In genomic region chr20:15091417-15092017, GRCh38 we compare ENCODE assay signal across 20 cellular contexts.
"Had no signal": no experiment of that assay in that cellular context is flagged by ENCODE, and none has a peak within 500 bp of the region (broad histone marks: within the 10 kb centered on the region; RNA-seq: fewer than 3 reads in every experiment).

No MANE protein-coding gene starts in this region.

- H3K4me2 ChIP-seq: hepatocyte had no signal

- H3K27ac ChIP-seq: epithelial cell of prostate, esophagus muscularis mucosa, hepatocyte, spleen, tibial artery, upper lobe of left lung, uterus had no signal

- DNase-seq: effector memory CD8-positive, alpha-beta T cell; foreskin fibroblast; head of caudate nucleus; left colon; mesendoderm; naive thymus-derived CD4-positive, alpha-beta T cell; nephron progenitor cell; spleen; stimulated activated CD4-positive, alpha-beta T cell treated with anti-CD3 and anti-CD28 coated beads, Interleukin-15, amount 100 ng/mL, for 24 hours; stimulated activated CD4-positive, alpha-beta T cell treated with anti-CD3 and anti-CD28 coated beads, Interleukin-1b, Interleukin-23, amount 100 ng/mL, for 48 hours; stimulated activated CD4-positive, alpha-beta T cell treated with anti-CD3 and anti-CD28 coated beads, Interleukin-4, amount 100 ng/mL, for 4 hours; stimulated activated naive B cell treated with anti-CD40 and anti-IgM and Interleukin-4, amounts not matched to agents 10 μg/mL and 1 μg/mL and 100 μg/mL, for 72 hours; tibial artery; upper lobe of left lung; uterus had no signal

- H3K4me1 Mint-ChIP-seq: naive thymus-derived CD4-positive, alpha-beta T cell; nephron progenitor cell; stimulated activated naive B cell treated with anti-CD40 and anti-IgM and Interleukin-4, amounts not matched to agents 10 μg/mL and 1 μg/mL and 100 μg/mL, for 72 hours had no signal

- H3K4me3 ChIP-seq: esophagus muscularis mucosa, hepatocyte, spleen, tibial artery, upper lobe of left lung, uterus had no signal

- H3K36me3 ChIP-seq: esophagus muscularis mucosa, spleen, tibial artery, upper lobe of left lung, uterus had no signal

- H3K4me3 Mint-ChIP-seq: dendritic cell treated with granulocyte-macrophage colony-stimulating factor and Interleukin-4, amounts not matched to agents 40 ng/mL and 50 ng/mL, for 4 days; effector memory CD8-positive, alpha-beta T cell; naive thymus-derived CD4-positive, alpha-beta T cell; nephron progenitor cell; stimulated activated naive B cell treated with anti-CD40 and anti-IgM and Interleukin-4, amounts not matched to agents 10 μg/mL and 1 μg/mL and 100 μg/mL, for 72 hours had no signal

- H3K27me3 ChIP-seq: esophagus muscularis mucosa, hepatocyte, spleen, tibial artery, upper lobe of left lung, uterus had no signal

- H2AFZ ChIP-seq: hepatocyte had no signal

- H3K9me3 ChIP-seq: esophagus muscularis mucosa, spleen, tibial artery, upper lobe of left lung, uterus had no signal

- H3K27ac Mint-ChIP-seq: dendritic cell treated with granulocyte-macrophage colony-stimulating factor and Interleukin-4, amounts not matched to agents 40 ng/mL and 50 ng/mL, for 4 days; effector memory CD8-positive, alpha-beta T cell; naive thymus-derived CD4-positive, alpha-beta T cell; nephron progenitor cell; stimulated activated naive B cell treated with anti-CD40 and anti-IgM and Interleukin-4, amounts not matched to agents 10 μg/mL and 1 μg/mL and 100 μg/mL, for 72 hours had no signal

- ATAC-seq: effector memory CD8-positive, alpha-beta T cell; left colon; naive thymus-derived CD4-positive, alpha-beta T cell; sciatic nerve; stimulated activated naive B cell treated with anti-CD40 and anti-IgM and Interleukin-4, amounts not matched to agents 10 μg/mL and 1 μg/mL and 100 μg/mL, for 72 hours had no signal

- H3K4me1 ChIP-seq: esophagus muscularis mucosa, spleen, tibial artery, upper lobe of left lung, uterus had no signal

- H3K36me3 Mint-ChIP-seq: naive thymus-derived CD4-positive, alpha-beta T cell; stimulated activated naive B cell treated with anti-CD40 and anti-IgM and Interleukin-4, amounts not matched to agents 10 μg/mL and 1 μg/mL and 100 μg/mL, for 72 hours had no signal

- H3K79me2 ChIP-seq: hepatocyte had no signal

- H3K9me3 Mint-ChIP-seq: dendritic cell treated with granulocyte-macrophage colony-stimulating factor and Interleukin-4, amounts not matched to agents 40 ng/mL and 50 ng/mL, for 4 days; nephron progenitor cell; stimulated activated naive B cell treated with anti-CD40 and anti-IgM and Interleukin-4, amounts not matched to agents 10 μg/mL and 1 μg/mL and 100 μg/mL, for 72 hours had no signal

- H3K27me3 Mint-ChIP-seq: dendritic cell treated with granulocyte-macrophage colony-stimulating factor and Interleukin-4, amounts not matched to agents 40 ng/mL and 50 ng/mL, for 4 days; effector memory CD8-positive, alpha-beta T cell; naive thymus-derived CD4-positive, alpha-beta T cell; stimulated activated naive B cell treated with anti-CD40 and anti-IgM and Interleukin-4, amounts not matched to agents 10 μg/mL and 1 μg/mL and 100 μg/mL, for 72 hours had no signal
